ENCODE assay signal across 18 cellular contexts in genomic region chr2:120941571-120941970, GRCh38.
"Had no signal": no experiment of that assay in that cellular context is flagged by ENCODE, and none has a peak within 500 bp of the region (broad histone marks: within the 10 kb centered on the region; RNA-seq: fewer than 3 reads in every experiment).

No MANE protein-coding gene starts in this region.

- H3K36me3 Mint-ChIP-seq: activated CD4-positive, alpha-beta memory T cell treated with anti-CD3 and anti-CD28 coated beads for 36 hours; activated CD8-positive, alpha-beta memory T cell treated with anti-CD3 and anti-CD28 coated beads, Interleukin-2, amount 10 ng/mL, durations not matched to agents 7 days and 5 days; activated naive CD8-positive, alpha-beta T cell; naive thymus-derived CD4-positive, alpha-beta T cell; stimulated activated effector memory CD8-positive, alpha-beta T cell treated with anti-CD3 and anti-CD28 coated beads, Interleukin-12 subunit alpha, Interleukin-12 subunit beta, amount 100 ng/mL, for 72 hours; T-cell had no signal

- FAIRE-seq: frontal cortex had no signal

- H3K4me3 Mint-ChIP-seq: activated B cell treated with CpG ODN at 0.5 μM for 24 hours; activated CD4-positive, alpha-beta memory T cell treated with anti-CD3 and anti-CD28 coated beads for 36 hours; activated CD8-positive, alpha-beta memory T cell treated with anti-CD3 and anti-CD28 coated beads, Interleukin-2, amount 10 ng/mL, durations not matched to agents 7 days and 5 days; activated naive CD8-positive, alpha-beta T cell; effector memory CD8-positive, alpha-beta T cell; naive thymus-derived CD4-positive, alpha-beta T cell; stimulated activated effector memory CD8-positive, alpha-beta T cell treated with anti-CD3 and anti-CD28 coated beads, Interleukin-12 subunit alpha, Interleukin-12 subunit beta, amount 100 ng/mL, for 72 hours; T-cell had no signal

- H3K79me2 ChIP-seq: parathyroid adenoma had no signal

- H3K4me3 ChIP-seq: right lobe of liver, thoracic aorta had no signal

- H3K9me3 ChIP-seq: neutrophil, right lobe of liver, thoracic aorta had no signal

- H3K27ac ChIP-seq: neutrophil, parathyroid adenoma, right lobe of liver, thoracic aorta had no signal

- H3K27me3 Mint-ChIP-seq: activated B cell treated with CpG ODN at 0.5 μM for 24 hours; activated CD4-positive, alpha-beta memory T cell treated with anti-CD3 and anti-CD28 coated beads for 36 hours; activated CD8-positive, alpha-beta memory T cell treated with anti-CD3 and anti-CD28 coated beads, Interleukin-2, amount 10 ng/mL, durations not matched to agents 7 days and 5 days; activated naive CD8-positive, alpha-beta T cell; naive thymus-derived CD4-positive, alpha-beta T cell had no signal

- H3K36me3 ChIP-seq: neutrophil, right lobe of liver, thoracic aorta had no signal

- DNase-seq: activated B cell treated with CpG ODN at 0.5 μM for 24 hours; activated CD4-positive, alpha-beta memory T cell treated with anti-CD3 and anti-CD28 coated beads for 36 hours; activated CD4-positive, alpha-beta T cell treated with anti-CD3 and anti-CD28 coated beads for 4 hours; activated CD8-positive, alpha-beta memory T cell treated with anti-CD3 and anti-CD28 coated beads, Interleukin-2, amount 10 ng/mL, durations not matched to agents 7 days and 5 days; effector memory CD8-positive, alpha-beta T cell; left cardiac atrium; mesendoderm; naive thymus-derived CD4-positive, alpha-beta T cell; right lobe of liver; stimulated activated CD4-positive, alpha-beta T cell treated with anti-CD3 and anti-CD28 coated beads, Interleukin-4, amount 100 ng/mL, for 24 hours; T-cell; T-helper 9 cell had no signal

- H2AFZ ChIP-seq: parathyroid adenoma had no signal

- H3K9ac ChIP-seq: parathyroid adenoma had no signal

- H3K4me1 Mint-ChIP-seq: activated B cell treated with CpG ODN at 0.5 μM for 24 hours; activated CD8-positive, alpha-beta memory T cell treated with anti-CD3 and anti-CD28 coated beads, Interleukin-2, amount 10 ng/mL, durations not matched to agents 7 days and 5 days; naive thymus-derived CD4-positive, alpha-beta T cell; stimulated activated effector memory CD8-positive, alpha-beta T cell treated with anti-CD3 and anti-CD28 coated beads, Interleukin-12 subunit alpha, Interleukin-12 subunit beta, amount 100 ng/mL, for 72 hours; T-cell had no signal

- H3K27me3 ChIP-seq: neutrophil, right lobe of liver had no signal

- ATAC-seq: activated CD8-positive, alpha-beta memory T cell treated with anti-CD3 and anti-CD28 coated beads, Interleukin-2, amount 10 ng/mL, durations not matched to agents 7 days and 5 days; effector memory CD8-positive, alpha-beta T cell; left cardiac atrium; naive thymus-derived CD4-positive, alpha-beta T cell; right lobe of liver; stimulated activated effector memory CD8-positive, alpha-beta T cell treated with anti-CD3 and anti-CD28 coated beads, Interleukin-12 subunit alpha, Interleukin-12 subunit beta, amount 100 ng/mL, for 72 hours; T-cell had no signal

- H3K27ac Mint-ChIP-seq: activated B cell treated with CpG ODN at 0.5 μM for 24 hours; activated CD4-positive, alpha-beta memory T cell treated with anti-CD3 and anti-CD28 coated beads for 36 hours; activated CD8-positive, alpha-beta memory T cell treated with anti-CD3 and anti-CD28 coated beads, Interleukin-2, amount 10 ng/mL, durations not matched to agents 7 days and 5 days; activated naive CD8-positive, alpha-beta T cell; effector memory CD8-positive, alpha-beta T cell; naive thymus-derived CD4-positive, alpha-beta T cell; stimulated activated effector memory CD8-positive, alpha-beta T cell treated with anti-CD3 and anti-CD28 coated beads, Interleukin-12 subunit alpha, Interleukin-12 subunit beta, amount 100 ng/mL, for 72 hours; T-cell had no signal

- H3K4me1 ChIP-seq: parathyroid adenoma, right lobe of liver had no signal
